In genomic region chr11:67429038-67429668, GRCh38 we compare ENCODE assay signal across 8 cellular contexts. TPM values are rescaled to one million over a fixed set of nuclear protein-coding genes. Genes with fewer than 3 reads are reported as not detected.
A peak's percentile ranks its signal among the peaks of the same experiment; 100 is the strongest.
DNase-seq lines count a peak whose midpoint lies in the region; ATAC-seq, FAIRE-seq and TF ChIP-seq lines count a peak whose summit lies in the region.

No MANE protein-coding gene starts in this region.

- FAIRE-seq in H54 (lab: Jason Lieb, UNC) = no peak

- H3K4me1 ChIP-seq in DND-41 (ENCODE audit: insufficient read depth, low read length) = peaks cover 55% of the 10 kb centered on the region
- H3K4me1 ChIP-seq in parathyroid adenoma = no peaks in the 10 kb centered on the region

- H3K9ac ChIP-seq in DND-41 (ENCODE audit: low read depth, low read length) = peak overlapping the region; percentile 74
- peak overlapping the region; percentile 59 for H3K9ac ChIP-seq in parathyroid adenoma

- no peak for TF ChIP-seq CTCF in DND-41 (IDR thresholded peaks at IDR 0.05; ENCODE audit: borderline replicate concordance, extremely low read depth, low read length, poor library complexity, severe bottlenecking)
- TF ChIP-seq CTCF in parathyroid adenoma (IDR thresholded peaks at IDR 0.05) = no peak

- no peak overlapping the region for H2AFZ ChIP-seq in DND-41 (ENCODE audit: low read depth, low read length)
- no peak overlapping the region for H2AFZ ChIP-seq in parathyroid adenoma

- H3K36me3 ChIP-seq in DND-41 (ENCODE audit: insufficient read depth, low read length) = peaks cover 42% of the 10 kb centered on the region
- no peaks in the 10 kb centered on the region for H3K36me3 ChIP-seq in parathyroid adenoma (ENCODE audit: control insufficient read depth, insufficient read depth, low read length)

- H3K79me2 ChIP-seq in DND-41 (ENCODE audit: insufficient read depth, low read length) (peaks cover 60% of the 10 kb centered on the region), parathyroid adenoma (peaks cover 10% of the 10 kb centered on the region)

- no peaks in the 10 kb centered on the region for H3K9me3 ChIP-seq in DND-41 (ENCODE audit: insufficient read depth, low read length, severe bottlenecking)
- H3K9me3 ChIP-seq in parathyroid adenoma (ENCODE audit: control insufficient read depth, low read length) = no peaks in the 10 kb centered on the region

- no peaks in the 10 kb centered on the region for H3K27me3 ChIP-seq in DND-41 (ENCODE audit: insufficient read depth, low read length, poor library complexity)
- no peaks in the 10 kb centered on the region for H3K27me3 ChIP-seq in parathyroid adenoma (ENCODE audit: control insufficient read depth, insufficient read depth, low read length)

- TF ChIP-seq POLR2A in H54 (IDR thresholded peaks at IDR 0.05; ENCODE audit: low read depth, low read length) = no peak

- ATAC-seq in DND-41 (ENCODE audit: insufficient read depth, low read depth) (no peak), esophagus mucosa (peak; percentile 65), HG02938 (IDR thresholded peaks at IDR 0.05; ENCODE audit: unreplicated experiment) (no peak)

- H3K4me3 ChIP-seq in DND-41 (ENCODE audit: low read depth in 1 of 2, low read length in 2 of 2) (peak overlapping the region; percentile 88 to 90), parathyroid adenoma (ENCODE audit: low read depth, low read length) (peak overlapping the region; percentile 64)

- peaks cover 34% of the 10 kb centered on the region for H4K20me1 ChIP-seq in DND-41 (ENCODE audit: insufficient read depth, low read length)

- H3K27ac ChIP-seq in DND-41 (ENCODE audit: low read length) (peak overlapping the region; percentile 97), parathyroid adenoma (peak overlapping the region; percentile 71)

- DNase-seq in DND-41 (peak; percentile 15), RKO (ENCODE audit: low spot score) (peak; percentile 47), HCEC 1CT (no peak), HuH-7.5 (ENCODE audit: low spot score) (no peak), H54 (ENCODE audit: insufficient read length, low spot score) (no peak)

- H3K4me2 ChIP-seq in DND-41 (ENCODE audit: insufficient read depth, low read length) (peak overlapping the region; percentile 80), parathyroid adenoma (ENCODE audit: low read length) (peak overlapping the region; percentile 94)

RNA-seq across cellular contexts. Expression of gene RPS6KB2, which starts 0.9 kb away (rescaled TPM):
- 95.0 TPM for total RNA-seq in esophagus mucosa

RNA-seq across cellular contexts. Expression of gene PTPRCAP, which starts 8.3 kb away (rescaled TPM):
- 2.5 TPM for total RNA-seq in esophagus mucosa

RNA-seq across cellular contexts. Expression of gene CARNS1, which starts 13.7 kb away (rescaled TPM):
- total RNA-seq in esophagus mucosa = 0.20 TPM

RNA-seq across cellular contexts. Expression of gene CORO1B, which starts 14.1 kb away (rescaled TPM):
- total RNA-seq in esophagus mucosa = 74.0 TPM

RNA-seq across cellular contexts. Expression of gene GPR152, which starts 23.4 kb away (rescaled TPM):
- total RNA-seq in esophagus mucosa = not detected

Comparison
In these comparisons a context has a peak if more than half of its experiments do, and no peak if none do; other contexts are left out.
1. DNase-seq: peak in DND-41 (single experiment) and RKO (single experiment); none in HCEC 1CT (single experiment), HuH-7.5 (single experiment) and H54 (single experiment).